8 cellular contexts compared by ENCODE assay signal in the genomic region with DNA sequence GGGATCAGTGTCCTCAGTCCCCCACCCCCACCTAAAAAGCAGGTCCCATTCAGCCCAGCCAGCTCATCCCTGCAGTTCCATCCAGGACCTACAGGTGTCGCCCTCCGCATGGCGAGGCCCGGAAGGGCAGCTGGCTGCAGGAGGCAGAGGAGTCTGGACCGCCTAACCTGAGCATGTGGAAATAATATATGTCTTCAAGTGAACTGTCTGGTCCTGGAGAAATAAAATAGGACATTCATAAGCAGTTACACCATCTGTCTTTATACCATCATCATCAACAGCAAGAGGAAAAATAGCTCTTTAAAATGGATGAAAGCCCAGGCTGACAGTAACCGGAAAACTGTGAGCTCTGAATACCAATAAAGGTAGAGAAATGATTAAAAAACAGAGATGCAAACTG.
DNase-seq lines count a peak whose midpoint lies in the region; ATAC-seq and TF ChIP-seq lines count a peak whose summit lies in the region.

No MANE protein-coding gene starts in this region.

- no peak overlapping the region for H3K27ac ChIP-seq in substantia nigra (ENCODE audit: low read depth, low read length, poor library complexity, severe bottlenecking)

- DNase-seq in AG04449 (ENCODE audit: low read depth, low spot score) (no peak), GM13976 (ENCODE audit: low spot score) (peak; percentile 75), NT2/D1 (ENCODE audit: low read depth, low spot score) (peak; percentile 76), fibroblast of pulmonary artery (ENCODE audit: low read depth) (peak; percentile 81), nucleus accumbens (lab: John Stamatoyannopoulos, UW) (peak in 49 of 56 donors; percentile 14 to 88 (median 54)), substantia nigra (lab: John Stamatoyannopoulos, UW) (peak in 47 of 49 donors; percentile 15 to 86 (median 67))
- DNase-seq in activated T-cell treated with anti-CD3 and anti-CD28 coated beads, Interleukin-2, amount 50 U/mL, for 48 hours = peak; percentile 83 to 87

- H3K4me3 ChIP-seq in AG04449 (ENCODE audit: low read depth, low read length) (no peak overlapping the region), NT2/D1 (ENCODE audit: insufficient read length, low read depth) (no peak overlapping the region), fibroblast of pulmonary artery (replicated peaks; ENCODE audit: low read depth, low read length) (no peak overlapping the region)

- in situ Hi-C loops in GM13976 (cut with MboI; ENCODE audit: low sequenced_read_pairs, unreplicated experiment) = loop anchor here (25.0 kb wide), 2 partner anchors 320 to 355 kb away; no protein-coding TSS in a partner anchor

- H3K27me3 ChIP-seq in NT2/D1 (ENCODE audit: insufficient read depth, insufficient read length) = no peaks in the 10 kb centered on the region

- H3K36me3 ChIP-seq in NT2/D1 (ENCODE audit: insufficient read depth, insufficient read length, low read length) = peaks cover 2% of the 10 kb centered on the region

- H3K9me3 ChIP-seq in NT2/D1 (ENCODE audit: insufficient read depth, low read length) = no peaks in the 10 kb centered on the region

- peak; percentile 80 for ATAC-seq in HG03354 (IDR thresholded peaks at IDR 0.05; ENCODE audit: poor library complexity, severe bottlenecking, unreplicated experiment)

- POLR2A ChIA-PET in AG04449 (lab: Yijun Ruan, JAX) = interaction anchor here (0.6 to 1.1 kb wide), 4 partner anchors 12 to 382 kb away, joined by 3 to 7 read pairs (median 4); no protein-coding TSS in a partner anchor

- H3K4me1 ChIP-seq in NT2/D1 (ENCODE audit: insufficient read depth, insufficient read length) = peaks cover 3% of the 10 kb centered on the region

- no peak overlapping the region for H3K9ac ChIP-seq in NT2/D1 (ENCODE audit: insufficient read length, low read depth)

- CTCF ChIA-PET in AG04449 (lab: Yijun Ruan, JAX) = interaction anchor here (0.6 to 6.8 kb wide), 104 partner anchors 8 to 1203 kb away, joined by 3 to 123 read pairs (median 4); a partner anchor contains a TSS

- TF ChIP-seq CTCF in AG04449 (IDR thresholded peaks at IDR 0.05; ENCODE audit: insufficient read depth, low read length, missing control alignments) = peak; percentile 98
- peak; percentile 99 for TF ChIP-seq CTCF in GM13976 (IDR thresholded peaks at IDR 0.05; ENCODE audit: borderline replicate concordance, control extremely low read depth, extremely low read depth, insufficient read depth, missing control alignments)
- no peak for TF ChIP-seq CTCF in fibroblast of pulmonary artery (IDR thresholded peaks at IDR 0.05; ENCODE audit: low read length, missing control alignments)
